8 cellular contexts compared by ENCODE assay signal in genomic region chr19:41397086-41398041, GRCh38. TPM values are rescaled to one million over a fixed set of nuclear protein-coding genes. Genes with fewer than 3 reads are reported as not detected.
DNase-seq lines count a peak whose midpoint lies in the region; ATAC-seq and TF ChIP-seq lines count a peak whose summit lies in the region.

Gene BCKDHA (plus strand): TSS chr19:41397818. CDS start chr19:41397828, 10 bp downstream.
Gene EXOSC5 (minus strand): TSS chr19:41397359. CDS start chr19:41397328, 31 bp downstream.

- intact Hi-C loops in natural killer cell (cut with micrococcal nuclease), result loop anchor here (1.0 kb wide), 4 partner anchors 33 to 135 kb away; partner anchors contain the start of genes B9D2 and DMAC2

- no peaks in the 10 kb centered on the region for H3K27me3 ChIP-seq in H7 (ENCODE audit: control insufficient read depth, insufficient read depth, low read length)

- peak within 1 kb of the TSS; percentile 87 for H3K4me3 ChIP-seq in H7 (ENCODE audit: insufficient read depth, low read depth, low read length)

- peak; percentile 96 to 100 (median 98) for ATAC-seq in natural killer cell

- no peaks in the 10 kb centered on the region for H3K27me3 Mint-ChIP-seq in natural killer cell (ENCODE audit: low read depth in 2 of 2)

- peak within 1 kb of the TSS; percentile 97 for H3K4me3 Mint-ChIP-seq in natural killer cell

- peak; percentile 99 for DNase-seq in ELF-1 (ENCODE audit: low read depth, low spot score)
- peak; percentile 99 for DNase-seq in H7
- peak; percentile 100 for DNase-seq in M059J (ENCODE audit: low read depth)
- DNase-seq in SHP77 (lab: John Stamatoyannopoulos, UW), result peak; percentile 99
- peak; percentile 99 for DNase-seq in activated effector memory CD4-positive, alpha-beta T cell treated with Interleukin-2 at 50 U/mL for 16 hours
- peak; percentile 100 for DNase-seq in fibroblast of peridontal ligament (ENCODE audit: extremely low read depth)
- peak; percentile 97 for DNase-seq in natural killer cell
- DNase-seq in stimulated activated naive CD4-positive, alpha-beta T cell treated with Interleukin-2 at 50 U/mL for 16 hours (lab: John Stamatoyannopoulos, UW), result peak; percentile 99

- no peak for TF ChIP-seq CTCF in natural killer cell (IDR thresholded peaks at IDR 0.05)

- H3K27ac Mint-ChIP-seq in natural killer cell, result peak within 1 kb of the TSS; percentile 99 to 100

- H3K36me3 Mint-ChIP-seq in natural killer cell, result no peaks in the 10 kb centered on the region

- H3K4me1 Mint-ChIP-seq in natural killer cell, result peaks cover 38 to 45% of the 10 kb centered on the region in 2 donors

- no peaks in the 10 kb centered on the region for H3K36me3 ChIP-seq in H7 (replicated peaks; ENCODE audit: control insufficient read depth, insufficient read depth, low read length)

- H3K9me3 Mint-ChIP-seq in natural killer cell, result no peaks in the 10 kb centered on the region

RNA-seq across cellular contexts. Expression of gene BCKDHA, which starts in this region (rescaled TPM):
- 36.0 and 53.1 TPM in 2 replicates for total RNA-seq in H7 (2014; rRNA removed; shearing (Covaris generic))
- 15.9 and 18.3 TPM in 2 replicates for total RNA-seq in M059J (2014; rRNA removed; shearing (Covaris generic))
- total RNA-seq in natural killer cell, result 10 to 100 TPM; 26.5 to 29.0 (median 28.3) TPM

RNA-seq across cellular contexts. Expression of gene EXOSC5, which starts in this region (rescaled TPM):
- 79.6 and 83.0 TPM in 2 replicates for total RNA-seq in H7 (2014; rRNA removed; shearing (Covaris generic))
- total RNA-seq in M059J (2014; rRNA removed; shearing (Covaris generic)), result 25.2 and 28.5 TPM in 2 replicates
- 10 to 100 TPM in 1 of 3 donors, 1 to 10 TPM in 2; 9.0 to 11.6 (median 9.5) TPM for total RNA-seq in natural killer cell

Comparison
In these comparisons a context has a peak if more than half of its experiments do, and no peak if none do; other contexts are left out.
1. Peak in every context shown above with its lines: DNase-seq, ATAC-seq and H3K4me3 ChIP-seq.